Comparison of ENCODE assay signal across 1 cellular context in the genomic region with DNA sequence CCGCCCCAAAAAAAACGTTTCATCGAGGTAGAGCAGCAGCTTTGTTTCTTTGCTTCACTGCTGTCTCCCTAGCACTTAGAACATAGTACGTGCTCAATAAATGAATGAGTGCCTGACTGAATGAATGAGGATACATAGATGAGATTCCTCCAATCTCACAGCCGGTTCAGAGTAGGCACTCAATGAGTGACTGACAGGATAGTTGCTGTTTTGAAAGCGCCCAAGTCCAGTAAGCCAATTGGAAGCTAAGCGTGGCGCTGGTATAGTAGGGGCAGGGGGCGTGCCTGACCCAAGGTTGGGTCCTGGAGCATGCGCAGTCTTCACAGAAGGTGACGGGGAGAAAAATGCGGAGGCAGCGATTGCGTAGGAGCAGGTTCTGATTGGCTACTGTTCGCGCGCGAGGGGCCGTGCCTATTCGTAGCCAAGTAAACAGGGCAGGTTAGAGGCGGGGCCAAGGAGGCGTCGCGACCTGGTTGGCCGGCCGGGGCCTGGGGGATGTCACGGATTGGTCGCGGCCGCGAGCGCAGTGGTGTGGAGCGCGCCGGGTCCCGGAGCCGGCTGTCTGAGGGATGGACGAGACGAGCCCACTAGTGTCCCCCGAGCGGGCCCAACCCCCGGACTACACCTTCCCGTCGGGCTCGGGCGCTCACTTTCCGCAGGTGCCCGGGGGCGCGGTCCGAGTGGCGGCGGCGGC.
TF ChIP-seq lines count a peak whose summit lies in the region.

A gene (plus strand): TSS at position 498 of the 694 bp plus-strand sequence. CDS start 72 bp downstream, at position 570.

TF ChIP-seq in H1, 55 proteins besides CTCF, POLR2A, EP300 and RAD21:
- TF ChIP-seq SIX5 (IDR thresholded peaks at IDR 0.05; ENCODE audit: low read depth, low read length) (no peak), GTF2F1 (IDR thresholded peaks at IDR 0.05; ENCODE audit: borderline replicate concordance, low read depth, low read length) (no peak), SIRT6 (IDR thresholded peaks at IDR 0.05; ENCODE audit: low read length) (no peak), BACH1 (IDR thresholded peaks at IDR 0.05; ENCODE audit: low read length) (peak; percentile 64), KDM4A (IDR thresholded peaks at IDR 0.05; ENCODE audit: low read depth, low read length, severe bottlenecking) (no peak), EZH2 (IDR thresholded peaks at IDR 0.05; ENCODE audit: low read depth, low read length, severe bottlenecking) (no peak), CREB1 (IDR thresholded peaks at IDR 0.05) (peak; percentile 78), SIN3A (conservative IDR thresholded peaks at IDR 0.05 in 1 of 2, IDR thresholded peaks at IDR 0.05 in 1 of 2; ENCODE audit: low read depth in 1 of 2, low read length in 2 of 2) (peak in 1 of 2 experiments; percentile 74; a peak in 1 of 4 replicates), SP4 (IDR thresholded peaks at IDR 0.05; ENCODE audit: low read length) (peak; percentile 44; the same call in 1 of the 2 replicates), SUZ12 (IDR thresholded peaks at IDR 0.05; ENCODE audit: low read length) (no peak), CTBP2 (IDR thresholded peaks at IDR 0.05; ENCODE audit: borderline replicate concordance, insufficient read depth, insufficient read length, low read length) (no peak), EGR1 (IDR thresholded peaks at IDR 0.05; ENCODE audit: borderline replicate concordance, low read depth, low read length) (no peak), RBBP5 (IDR thresholded peaks at IDR 0.05; ENCODE audit: borderline replicate concordance, low read depth, low read length) (no peak), TBP (IDR thresholded peaks at IDR 0.05; ENCODE audit: low read depth, low read length) (peak; percentile 43; the same call in 1 of the 2 replicates), CHD2 (IDR thresholded peaks at IDR 0.05; ENCODE audit: low read length) (0 out of 2 replicates have a peak, but pooled peaks have one; percentile 54), JUND (IDR thresholded peaks at IDR 0.05; ENCODE audit: low read length) (no peak), CBX8 (IDR thresholded peaks at IDR 0.05; ENCODE audit: borderline replicate concordance, low read depth, low read length) (no peak), BRCA1 (IDR thresholded peaks at IDR 0.05; ENCODE audit: low read depth, low read length) (no peak), CBX5 (IDR thresholded peaks at IDR 0.05; ENCODE audit: low read depth, low read length) (no peak), SP2 (IDR thresholded peaks at IDR 0.05; ENCODE audit: low read length) (no peak), ZNF274 (IDR thresholded peaks at IDR 0.05; ENCODE audit: borderline replicate concordance, extremely low read depth, low read length) (no peak), HDAC2 (IDR thresholded peaks at IDR 0.05; ENCODE audit: borderline replicate concordance in 1 of 2, low read depth in 2 of 2, low read length in 2 of 2) (0 out of 4 replicates have a peak, but pooled peaks of 1 of the 2 experiments have one; percentile 10), YY1 (IDR thresholded peaks at IDR 0.05; ENCODE audit: low read depth, low read length) (no peak), NRF1 (IDR thresholded peaks at IDR 0.05; ENCODE audit: low read depth, low read length) (peak; percentile 90), CHD1 (IDR thresholded peaks at IDR 0.05; ENCODE audit: low read depth, low read length) (no peak), PHF8 (conservative IDR thresholded peaks at IDR 0.05; ENCODE audit: low read depth, low read length) (peak; percentile 74; the same call in 1 of the 2 replicates), POU5F1 (IDR thresholded peaks at IDR 0.05; ENCODE audit: low read depth, low read length) (no peak), SRF (IDR thresholded peaks at IDR 0.05; ENCODE audit: low read depth, low read length) (no peak), JUN (IDR thresholded peaks at IDR 0.05; ENCODE audit: low read depth, low read length) (no peak), KDM5A (IDR thresholded peaks at IDR 0.05; ENCODE audit: low read length) (no peak), SAP30 (IDR thresholded peaks at IDR 0.05; ENCODE audit: insufficient read depth, insufficient replicate concordance, low read length) (no peak), RNF2 (IDR thresholded peaks at IDR 0.05; ENCODE audit: borderline replicate concordance, low read depth, low read length, missing control alignments, poor library complexity, severe bottlenecking) (no peak), RXRA (IDR thresholded peaks at IDR 0.05; ENCODE audit: insufficient read depth, low read depth, low read length) (no peak), TCF12 (IDR thresholded peaks at IDR 0.05; ENCODE audit: low read depth, low read length) (no peak), RFX5 (IDR thresholded peaks at IDR 0.05; ENCODE audit: borderline replicate concordance, low read depth, low read length) (peak; percentile 44; the same call in 1 of the 2 replicates), KDM1A (IDR thresholded peaks at IDR 0.05; ENCODE audit: borderline replicate concordance, low read length) (no peak), POLR2AphosphoS5 (IDR thresholded peaks at IDR 0.05; ENCODE audit: low read depth, low read length) (peak; percentile 73), SP1 (IDR thresholded peaks at IDR 0.05; ENCODE audit: low read depth, low read length) (no peak; the same call in 1 of the 2 replicates), MAFK (IDR thresholded peaks at IDR 0.05; ENCODE audit: low read depth, low read length) (peak; percentile 48; the same call in 1 of the 2 replicates), BCL11A (IDR thresholded peaks at IDR 0.05; ENCODE audit: low read depth in 2 of 2, low read length in 2 of 2) (no peak), CEBPB (IDR thresholded peaks at IDR 0.05; ENCODE audit: low read depth, low read length) (peak; percentile 53; the same call in 1 of the 2 replicates), NANOG (IDR thresholded peaks at IDR 0.05; ENCODE audit: insufficient read depth, low read depth, low read length, poor library complexity, severe bottlenecking) (no peak), TEAD4 (IDR thresholded peaks at IDR 0.05; ENCODE audit: low read depth, low read length) (peak; percentile 17; the same call in 1 of the 2 replicates), TAF1 (IDR thresholded peaks at IDR 0.05; ENCODE audit: low read depth, low read length) (peak; percentile 78), TAF7 (optimal IDR thresholded peaks at IDR 0.05; ENCODE audit: borderline replicate concordance, low read depth, low read length) (peak; percentile 29), GABPA (IDR thresholded peaks at IDR 0.05; ENCODE audit: borderline replicate concordance, insufficient read depth, low read length) (no peak), HDAC6 (IDR thresholded peaks at IDR 0.05; ENCODE audit: low read depth, low read length) (no peak), FOSL1 (IDR thresholded peaks at IDR 0.05; ENCODE audit: insufficient read depth, low read depth, low read length) (no peak), ASH2L (IDR thresholded peaks at IDR 0.05; ENCODE audit: low read length) (no peak)
- TF ChIP-seq, protein P1, sequence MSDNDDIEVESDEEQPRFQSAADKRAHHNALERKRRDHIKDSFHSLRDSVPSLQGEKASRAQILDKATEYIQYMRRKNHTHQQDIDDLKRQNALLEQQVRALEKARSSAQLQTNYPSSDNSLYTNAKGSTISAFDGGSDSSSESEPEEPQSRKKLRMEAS (IDR thresholded peaks at IDR 0.05) = peak; percentile 73
- TF ChIP-seq, protein P2, sequence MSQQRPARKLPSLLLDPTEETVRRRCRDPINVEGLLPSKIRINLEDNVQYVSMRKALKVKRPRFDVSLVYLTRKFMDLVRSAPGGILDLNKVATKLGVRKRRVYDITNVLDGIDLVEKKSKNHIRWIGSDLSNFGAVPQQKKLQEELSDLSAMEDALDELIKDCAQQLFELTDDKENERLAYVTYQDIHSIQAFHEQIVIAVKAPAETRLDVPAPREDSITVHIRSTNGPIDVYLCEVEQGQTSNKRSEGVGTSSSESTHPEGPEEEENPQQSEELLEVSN (IDR thresholded peaks at IDR 0.05) = peak; percentile 45; the same call in 1 of the 2 replicates
- TF ChIP-seq, protein P3, sequence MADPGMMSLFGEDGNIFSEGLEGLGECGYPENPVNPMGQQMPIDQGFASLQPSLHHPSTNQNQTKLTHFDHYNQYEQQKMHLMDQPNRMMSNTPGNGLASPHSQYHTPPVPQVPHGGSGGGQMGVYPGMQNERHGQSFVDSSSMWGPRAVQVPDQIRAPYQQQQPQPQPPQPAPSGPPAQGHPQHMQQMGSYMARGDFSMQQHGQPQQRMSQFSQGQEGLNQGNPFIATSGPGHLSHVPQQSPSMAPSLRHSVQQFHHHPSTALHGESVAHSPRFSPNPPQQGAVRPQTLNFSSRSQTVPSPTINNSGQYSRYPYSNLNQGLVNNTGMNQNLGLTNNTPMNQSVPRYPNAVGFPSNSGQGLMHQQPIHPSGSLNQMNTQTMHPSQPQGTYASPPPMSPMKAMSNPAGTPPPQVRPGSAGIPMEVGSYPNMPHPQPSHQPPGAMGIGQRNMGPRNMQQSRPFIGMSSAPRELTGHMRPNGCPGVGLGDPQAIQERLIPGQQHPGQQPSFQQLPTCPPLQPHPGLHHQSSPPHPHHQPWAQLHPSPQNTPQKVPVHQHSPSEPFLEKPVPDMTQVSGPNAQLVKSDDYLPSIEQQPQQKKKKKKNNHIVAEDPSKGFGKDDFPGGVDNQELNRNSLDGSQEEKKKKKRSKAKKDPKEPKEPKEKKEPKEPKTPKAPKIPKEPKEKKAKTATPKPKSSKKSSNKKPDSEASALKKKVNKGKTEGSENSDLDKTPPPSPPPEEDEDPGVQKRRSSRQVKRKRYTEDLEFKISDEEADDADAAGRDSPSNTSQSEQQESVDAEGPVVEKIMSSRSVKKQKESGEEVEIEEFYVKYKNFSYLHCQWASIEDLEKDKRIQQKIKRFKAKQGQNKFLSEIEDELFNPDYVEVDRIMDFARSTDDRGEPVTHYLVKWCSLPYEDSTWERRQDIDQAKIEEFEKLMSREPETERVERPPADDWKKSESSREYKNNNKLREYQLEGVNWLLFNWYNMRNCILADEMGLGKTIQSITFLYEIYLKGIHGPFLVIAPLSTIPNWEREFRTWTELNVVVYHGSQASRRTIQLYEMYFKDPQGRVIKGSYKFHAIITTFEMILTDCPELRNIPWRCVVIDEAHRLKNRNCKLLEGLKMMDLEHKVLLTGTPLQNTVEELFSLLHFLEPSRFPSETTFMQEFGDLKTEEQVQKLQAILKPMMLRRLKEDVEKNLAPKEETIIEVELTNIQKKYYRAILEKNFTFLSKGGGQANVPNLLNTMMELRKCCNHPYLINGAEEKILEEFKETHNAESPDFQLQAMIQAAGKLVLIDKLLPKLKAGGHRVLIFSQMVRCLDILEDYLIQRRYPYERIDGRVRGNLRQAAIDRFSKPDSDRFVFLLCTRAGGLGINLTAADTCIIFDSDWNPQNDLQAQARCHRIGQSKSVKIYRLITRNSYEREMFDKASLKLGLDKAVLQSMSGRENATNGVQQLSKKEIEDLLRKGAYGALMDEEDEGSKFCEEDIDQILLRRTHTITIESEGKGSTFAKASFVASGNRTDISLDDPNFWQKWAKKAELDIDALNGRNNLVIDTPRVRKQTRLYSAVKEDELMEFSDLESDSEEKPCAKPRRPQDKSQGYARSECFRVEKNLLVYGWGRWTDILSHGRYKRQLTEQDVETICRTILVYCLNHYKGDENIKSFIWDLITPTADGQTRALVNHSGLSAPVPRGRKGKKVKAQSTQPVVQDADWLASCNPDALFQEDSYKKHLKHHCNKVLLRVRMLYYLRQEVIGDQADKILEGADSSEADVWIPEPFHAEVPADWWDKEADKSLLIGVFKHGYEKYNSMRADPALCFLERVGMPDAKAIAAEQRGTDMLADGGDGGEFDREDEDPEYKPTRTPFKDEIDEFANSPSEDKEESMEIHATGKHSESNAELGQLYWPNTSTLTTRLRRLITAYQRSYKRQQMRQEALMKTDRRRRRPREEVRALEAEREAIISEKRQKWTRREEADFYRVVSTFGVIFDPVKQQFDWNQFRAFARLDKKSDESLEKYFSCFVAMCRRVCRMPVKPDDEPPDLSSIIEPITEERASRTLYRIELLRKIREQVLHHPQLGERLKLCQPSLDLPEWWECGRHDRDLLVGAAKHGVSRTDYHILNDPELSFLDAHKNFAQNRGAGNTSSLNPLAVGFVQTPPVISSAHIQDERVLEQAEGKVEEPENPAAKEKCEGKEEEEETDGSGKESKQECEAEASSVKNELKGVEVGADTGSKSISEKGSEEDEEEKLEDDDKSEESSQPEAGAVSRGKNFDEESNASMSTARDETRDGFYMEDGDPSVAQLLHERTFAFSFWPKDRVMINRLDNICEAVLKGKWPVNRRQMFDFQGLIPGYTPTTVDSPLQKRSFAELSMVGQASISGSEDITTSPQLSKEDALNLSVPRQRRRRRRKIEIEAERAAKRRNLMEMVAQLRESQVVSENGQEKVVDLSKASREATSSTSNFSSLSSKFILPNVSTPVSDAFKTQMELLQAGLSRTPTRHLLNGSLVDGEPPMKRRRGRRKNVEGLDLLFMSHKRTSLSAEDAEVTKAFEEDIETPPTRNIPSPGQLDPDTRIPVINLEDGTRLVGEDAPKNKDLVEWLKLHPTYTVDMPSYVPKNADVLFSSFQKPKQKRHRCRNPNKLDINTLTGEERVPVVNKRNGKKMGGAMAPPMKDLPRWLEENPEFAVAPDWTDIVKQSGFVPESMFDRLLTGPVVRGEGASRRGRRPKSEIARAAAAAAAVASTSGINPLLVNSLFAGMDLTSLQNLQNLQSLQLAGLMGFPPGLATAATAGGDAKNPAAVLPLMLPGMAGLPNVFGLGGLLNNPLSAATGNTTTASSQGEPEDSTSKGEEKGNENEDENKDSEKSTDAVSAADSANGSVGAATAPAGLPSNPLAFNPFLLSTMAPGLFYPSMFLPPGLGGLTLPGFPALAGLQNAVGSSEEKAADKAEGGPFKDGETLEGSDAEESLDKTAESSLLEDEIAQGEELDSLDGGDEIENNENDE (IDR thresholded peaks at IDR 0.05; ENCODE audit: insufficient replicate concordance, low read length) = no peak
- TF ChIP-seq, protein P4, sequence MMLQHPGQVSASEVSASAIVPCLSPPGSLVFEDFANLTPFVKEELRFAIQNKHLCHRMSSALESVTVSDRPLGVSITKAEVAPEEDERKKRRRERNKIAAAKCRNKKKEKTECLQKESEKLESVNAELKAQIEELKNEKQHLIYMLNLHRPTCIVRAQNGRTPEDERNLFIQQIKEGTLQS (IDR thresholded peaks at IDR 0.05; ENCODE audit: insufficient read depth, low read depth, low read length) = no peak
- TF ChIP-seq, protein P5, sequence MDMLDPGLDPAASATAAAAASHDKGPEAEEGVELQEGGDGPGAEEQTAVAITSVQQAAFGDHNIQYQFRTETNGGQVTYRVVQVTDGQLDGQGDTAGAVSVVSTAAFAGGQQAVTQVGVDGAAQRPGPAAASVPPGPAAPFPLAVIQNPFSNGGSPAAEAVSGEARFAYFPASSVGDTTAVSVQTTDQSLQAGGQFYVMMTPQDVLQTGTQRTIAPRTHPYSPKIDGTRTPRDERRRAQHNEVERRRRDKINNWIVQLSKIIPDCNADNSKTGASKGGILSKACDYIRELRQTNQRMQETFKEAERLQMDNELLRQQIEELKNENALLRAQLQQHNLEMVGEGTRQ (IDR thresholded peaks at IDR 0.05; ENCODE audit: low read length) = no peak
- TF ChIP-seq, protein P6, sequence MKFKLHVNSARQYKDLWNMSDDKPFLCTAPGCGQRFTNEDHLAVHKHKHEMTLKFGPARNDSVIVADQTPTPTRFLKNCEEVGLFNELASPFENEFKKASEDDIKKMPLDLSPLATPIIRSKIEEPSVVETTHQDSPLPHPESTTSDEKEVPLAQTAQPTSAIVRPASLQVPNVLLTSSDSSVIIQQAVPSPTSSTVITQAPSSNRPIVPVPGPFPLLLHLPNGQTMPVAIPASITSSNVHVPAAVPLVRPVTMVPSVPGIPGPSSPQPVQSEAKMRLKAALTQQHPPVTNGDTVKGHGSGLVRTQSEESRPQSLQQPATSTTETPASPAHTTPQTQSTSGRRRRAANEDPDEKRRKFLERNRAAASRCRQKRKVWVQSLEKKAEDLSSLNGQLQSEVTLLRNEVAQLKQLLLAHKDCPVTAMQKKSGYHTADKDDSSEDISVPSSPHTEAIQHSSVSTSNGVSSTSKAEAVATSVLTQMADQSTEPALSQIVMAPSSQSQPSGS (IDR thresholded peaks at IDR 0.05; ENCODE audit: low read length) = 0 out of 2 replicates have a peak, but pooled peaks have one; percentile 22
